In genomic region chr17:40432864-40433528, GRCh38 we compare ENCODE assay signal across 10 cellular contexts. TPM values are rescaled to one million over a fixed set of nuclear protein-coding genes. Genes with fewer than 3 reads are reported as not detected.
DNase-seq lines count a peak whose midpoint lies in the region; ATAC-seq and TF ChIP-seq lines count a peak whose summit lies in the region.
"Had no signal": no experiment of that assay in that cellular context is flagged by ENCODE, and none has a peak within 500 bp of the region (broad histone marks: within the 10 kb centered on the region; RNA-seq: fewer than 3 reads in every experiment).

No MANE protein-coding gene starts in this region.

- POLR2A ChIA-PET in HCT116 (lab: Charles Lee) = no interaction called here

- H3K27ac ChIP-seq in HCT116 (ENCODE audit: low read depth, low read length) (no peak overlapping the region), hepatocyte (peak overlapping the region; percentile 15), skeletal muscle tissue (ENCODE audit: low read depth, low read length) (peak overlapping the region; percentile 12)

- H3K4me1 ChIP-seq in HCT116 (ENCODE audit: control insufficient read depth in 1 of 2, insufficient read depth in 2 of 2, low read length in 2 of 2) (no peaks in the 10 kb centered on the region; a peak in 1 of 4 replicates), hepatocyte (ENCODE audit: insufficient read depth) (peaks cover 12% of the 10 kb centered on the region), skeletal muscle tissue (ENCODE audit: control insufficient read depth in 3 of 3, insufficient read depth in 3 of 3, low read length in 3 of 3) (peaks cover 7 to 10% (median 9%) of the 10 kb centered on the region in 3 donors)

- no peak for TF ChIP-seq RAD21 in HCT116 (IDR thresholded peaks at IDR 0.05; ENCODE audit: low read depth)

- H3K79me2 ChIP-seq in HCT116 (ENCODE audit: insufficient read depth, low read length) (no peaks in the 10 kb centered on the region), hepatocyte (no peaks in the 10 kb centered on the region)

- TF ChIP-seq CTCF in HCT116 (IDR thresholded peaks at IDR 0.05 in 2 of 3, conservative IDR thresholded peaks at IDR 0.05 in 1 of 3; ENCODE audit: borderline replicate concordance in 1 of 3, insufficient read depth in 1 of 3, low read depth in 2 of 3, low read length in 2 of 3) = no peak
- TF ChIP-seq CTCF in hepatocyte (IDR thresholded peaks at IDR 0.05; ENCODE audit: poor library complexity) = no peak

- no peak for TF ChIP-seq POLR2A in HCT116 (IDR thresholded peaks at IDR 0.05; ENCODE audit: borderline replicate concordance, extremely low read depth, insufficient read depth, insufficient read length)

- H3K36me3 ChIP-seq in HCT116 (ENCODE audit: control insufficient read depth in 1 of 2, insufficient read depth in 2 of 2, low read length in 2 of 2) (no peaks in the 10 kb centered on the region), hepatocyte (replicated peaks; ENCODE audit: insufficient read depth, low read depth) (no peaks in the 10 kb centered on the region), skeletal muscle tissue (ENCODE audit: control insufficient read depth in 3 of 3, insufficient read depth in 3 of 3, low read length in 3 of 3) (no peaks in the 10 kb centered on the region)

- H4K20me1 ChIP-seq in HCT116 (ENCODE audit: insufficient read depth) = no peaks in the 10 kb centered on the region
- no peaks in the 10 kb centered on the region for H4K20me1 ChIP-seq in hepatocyte (ENCODE audit: insufficient read depth, poor library complexity, severe bottlenecking)

- ATAC-seq in HCT116 (0 out of 2 replicates have a peak, but pooled peaks have one; percentile 15), HG03196 (IDR thresholded peaks at IDR 0.05; ENCODE audit: unreplicated experiment) (no peak)

- H3K9me2 ChIP-seq in HCT116 (ENCODE audit: insufficient read depth) = no peaks in the 10 kb centered on the region
- no peaks in the 10 kb centered on the region for H3K9me2 ChIP-seq in hepatocyte (replicated peaks; ENCODE audit: insufficient read depth)

- H2AFZ ChIP-seq in HCT116 (ENCODE audit: low read depth, low read length, poor library complexity, severe bottlenecking) (peak overlapping the region; percentile 60), hepatocyte (no peak overlapping the region)

- H3K4me3 ChIP-seq in HCT116 (replicated peaks in 1 of 2; ENCODE audit: low read depth in 1 of 2, low read length in 2 of 2) = no peak overlapping the region
- no peak overlapping the region for H3K4me3 ChIP-seq in hepatocyte
- no peak overlapping the region for H3K4me3 ChIP-seq in skeletal muscle tissue (ENCODE audit: low read length in 3 of 3)

- 50% methylated on average over 2 of the region's 2 CpGs for WGBS in hepatocyte (ENCODE audit: low lambda C conversion rate, missing lambda C conversion rate)

- no TSS peak for BruUV-seq in HCT116 (replicated peaks; lab: Mats Ljungman, UMichigan)

- DNase-seq in HCT116 (ENCODE audit: low read depth, low spot score) (no peak), astrocyte of the hippocampus (ENCODE audit: low read depth, low spot score) (peak; percentile 76), hepatocyte (ENCODE audit: low spot score) (peak; percentile 60), NCI-H510A (lab: John Stamatoyannopoulos, UW) (no peak), GDM1 (lab: John Stamatoyannopoulos, UW) (no peak)
- DNase-seq: activated CD4-positive, alpha-beta T cell treated with anti-CD3 and anti-CD28 coated beads, Interleukin-2, amount 50 U/mL, for 1 hour; amygdala; KG1 had no signal

- H3K27me3 ChIP-seq in HCT116 (ENCODE audit: insufficient read depth, low read length) (no peaks in the 10 kb centered on the region), hepatocyte (no peaks in the 10 kb centered on the region), skeletal muscle tissue (ENCODE audit: control insufficient read depth in 3 of 3, insufficient read depth in 3 of 3, low read length in 3 of 3) (no peaks in the 10 kb centered on the region)

- CTCF ChIA-PET in HCT116 (lab: Charles Lee) = interaction anchor here (0.6 to 1.6 kb wide), 2 partner anchors 15 to 139 kb away, joined by 3 to 6 read pairs; partner anchors contain the start of gene TOP2A

- intact Hi-C loops in HCT116 (cut with micrococcal nuclease) = no loop called here

- RAD21 ChIA-PET in HCT116 (lab: Charles Lee; ENCODE audit: low non-redundant PET in 1 of 2, low total read pairs in 2 of 2, uncharacterized antibody in 2 of 2, unreplicated experiment in 2 of 2) = no interaction called here

- H3K4me2 ChIP-seq in HCT116 (ENCODE audit: low read length) (no peak overlapping the region), hepatocyte (no peak overlapping the region)

- H3K9me3 ChIP-seq in HCT116 (ENCODE audit: control insufficient read depth in 1 of 2, insufficient read depth in 1 of 2, low read depth in 1 of 2, low read length in 2 of 2) (no peaks in the 10 kb centered on the region), hepatocyte (ENCODE audit: low read depth) (no peaks in the 10 kb centered on the region), skeletal muscle tissue (ENCODE audit: control insufficient read depth in 3 of 3, low read length in 3 of 3) (no peaks in the 10 kb centered on the region)

- H3K9ac ChIP-seq in HCT116 (ENCODE audit: low read length) = no peak overlapping the region
- H3K9ac ChIP-seq in skeletal muscle tissue (ENCODE audit: low read depth in 1 of 3, low read length in 3 of 3) = peak overlapping the region in 1 of 3 donors; percentile 10

TF ChIP-seq in HCT116, 20 proteins besides CTCF, POLR2A, EP300 and RAD21:
- peak; percentile 18; the same call in 1 of the 2 replicates for TF ChIP-seq ZFX (IDR thresholded peaks at IDR 0.05)
- no peak for TF ChIP-seq FOSL1 (IDR thresholded peaks at IDR 0.05; ENCODE audit: low read depth)
- TF ChIP-seq SP1 (IDR thresholded peaks at IDR 0.05; ENCODE audit: low read depth) = no peak
- no peak for TF ChIP-seq EZH2phosphoT487 (IDR thresholded peaks at IDR 0.05; ENCODE audit: borderline replicate concordance)

RNA-seq across cellular contexts. Expression of gene IGFBP4, which starts 10.3 kb away (rescaled TPM):
- total RNA-seq in HCT116 (2021; ENCODE audit: unreplicated experiment) = 2.0 TPM
- polyA plus RNA-seq in HCT116 (2012) = 0.34 TPM in 1 of 2 replicates, not detected in the other
- total RNA-seq in hepatocyte = 44.9 and 48.2 TPM in 2 replicates
- polyA plus RNA-seq in hepatocyte = 149 and 183 TPM in 2 replicates
- total RNA-seq in skeletal muscle tissue = 76.2 TPM

RNA-seq across cellular contexts. Expression of gene TOP2A, which starts 15.3 kb away (rescaled TPM):
- total RNA-seq in HCT116 (2021; ENCODE audit: unreplicated experiment) (141 TPM), hepatocyte (36.9 and 37.4 TPM in 2 replicates), skeletal muscle tissue (21.4 TPM)
- polyA plus RNA-seq in HCT116 (2012) = 33.0 and 53.0 TPM in 2 replicates
- 19.3 and 21.3 TPM in 2 replicates for polyA plus RNA-seq in hepatocyte

Comparison
In these comparisons a context has a peak if more than half of its experiments do, and no peak if none do; other contexts are left out.
1. DNase-seq: peak in astrocyte of the hippocampus (single experiment) and hepatocyte (single experiment); none in HCT116 (single experiment), NCI-H510A (single experiment) and GDM1 (single experiment).
2. RNA of gene IGFBP4, which starts 10.3 kb away (total RNA-seq): 76.2 TPM in skeletal muscle tissue (single experiment) and 44.9 to 48.2 TPM in hepatocyte; 2.0 TPM in HCT116 (single experiment); every median in the first group is over 10 times any median in the second.